3 cellular contexts compared by ENCODE assay signal in the genomic region with DNA sequence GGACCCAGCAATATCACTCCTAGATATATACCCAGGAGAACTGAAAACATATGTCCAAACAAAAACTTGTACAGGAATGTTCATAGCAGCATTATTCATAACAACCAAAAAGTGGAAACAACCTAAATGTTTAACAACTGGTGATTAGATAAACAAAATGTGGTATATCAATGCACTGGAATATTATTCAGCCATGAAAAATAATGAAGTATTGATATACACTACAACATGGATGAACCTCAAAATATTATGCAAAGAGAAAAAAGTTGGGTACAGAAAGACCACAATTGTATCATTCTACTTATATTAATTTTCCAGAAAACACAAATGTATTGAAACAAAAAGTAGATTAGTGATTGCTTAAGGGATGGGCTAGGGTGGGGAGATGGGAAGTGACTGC.
TF ChIP-seq lines count a peak whose summit lies in the region.

No MANE protein-coding gene starts in this region.

TF ChIP-seq in HepG2, 621 proteins besides CTCF, POLR2A, EP300 and RAD21:
- no peak for TF ChIP-seq HIC2 (CRISPR knock-in tag; IDR thresholded peaks at IDR 0.05; ENCODE audit: low read depth)
- TF ChIP-seq HNRNPK (IDR thresholded peaks at IDR 0.05; ENCODE audit: low read depth, low read length, poor library complexity, severe bottlenecking) = peak; percentile 31
- TF ChIP-seq CENPT (CRISPR knock-in tag; IDR thresholded peaks at IDR 0.05; ENCODE audit: low read depth) = no peak
- no peak for TF ChIP-seq HNF4A (CRISPR knock-in tag; IDR thresholded peaks at IDR 0.05)
- TF ChIP-seq ZBTB38 (CRISPR knock-in tag; IDR thresholded peaks at IDR 0.05) = no peak
- no peak for TF ChIP-seq KMT2A (CRISPR knock-in tag; IDR thresholded peaks at IDR 0.05)

TF ChIP-seq in WTC11, 78 proteins besides CTCF, POLR2A, EP300 and RAD21:
- TF ChIP-seq GTF2I (CRISPR knock-in tag; conservative IDR thresholded peaks at IDR 0.05) (peak; percentile 53; the same call in 1 of the 2 replicates), ZNF317 (CRISPR knock-in tag; IDR thresholded peaks at IDR 0.05; ENCODE audit: borderline replicate concordance, low read depth) (no peak)

TF ChIP-seq in H1, 55 proteins besides CTCF, POLR2A, EP300 and RAD21:
- TF ChIP-seq KDM1A (IDR thresholded peaks at IDR 0.05; ENCODE audit: borderline replicate concordance, low read length) = peak; percentile 56; the same call in 1 of the 2 replicates
- TF ChIP-seq CBX5 (IDR thresholded peaks at IDR 0.05; ENCODE audit: low read depth, low read length) = no peak
- no peak for TF ChIP-seq ASH2L (IDR thresholded peaks at IDR 0.05; ENCODE audit: low read length)
- no peak for TF ChIP-seq CHD2 (IDR thresholded peaks at IDR 0.05; ENCODE audit: low read length)
- no peak for TF ChIP-seq RNF2 (IDR thresholded peaks at IDR 0.05; ENCODE audit: borderline replicate concordance, low read depth, low read length, missing control alignments, poor library complexity, severe bottlenecking)
- no peak for TF ChIP-seq ZNF274 (IDR thresholded peaks at IDR 0.05; ENCODE audit: borderline replicate concordance, extremely low read depth, low read length)
- no peak for TF ChIP-seq SP1 (IDR thresholded peaks at IDR 0.05; ENCODE audit: low read depth, low read length)
TF ChIP-seq in H1: peak in this region for 1.
